Comparison of ENCODE assay signal across 1 cellular context in the genomic region with DNA sequence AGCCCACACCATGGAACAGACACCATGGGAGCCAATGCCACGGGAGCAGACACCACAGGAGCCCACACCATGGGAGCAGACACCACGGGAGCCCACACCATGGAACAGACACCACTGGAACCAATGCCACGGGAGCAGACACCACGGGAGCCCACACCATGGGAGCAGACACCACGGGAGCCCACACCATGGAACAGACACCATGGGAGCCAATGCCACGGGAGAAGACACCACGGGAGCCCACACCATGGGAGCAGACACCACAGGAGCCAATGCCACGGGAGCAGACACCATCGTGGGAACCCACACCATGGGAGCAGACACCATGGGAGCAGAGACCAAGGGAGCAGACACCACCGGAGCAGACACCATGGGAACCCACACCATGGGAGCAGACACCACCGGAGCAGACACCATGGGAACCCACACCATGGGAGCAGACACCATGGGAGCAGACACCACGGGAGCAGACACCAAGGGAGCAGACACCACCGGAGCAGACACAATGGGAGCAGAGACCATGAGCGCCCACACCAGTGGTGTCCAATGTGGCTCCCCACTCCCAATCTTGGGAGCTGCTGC.
TF ChIP-seq lines count a peak whose summit lies in the region.

No MANE protein-coding gene starts in this region.

TF ChIP-seq in H1, 55 proteins besides CTCF, POLR2A, EP300 and RAD21:
- peak; percentile 59; the same call in 1 of the 2 replicates for TF ChIP-seq EGR1 (IDR thresholded peaks at IDR 0.05; ENCODE audit: borderline replicate concordance, low read depth, low read length)
TF ChIP-seq in H1: peak in this region for 1; not testable (repeated sequence) for 54.
